ENCODE assay signal across 21 cellular contexts in the genomic region with DNA sequence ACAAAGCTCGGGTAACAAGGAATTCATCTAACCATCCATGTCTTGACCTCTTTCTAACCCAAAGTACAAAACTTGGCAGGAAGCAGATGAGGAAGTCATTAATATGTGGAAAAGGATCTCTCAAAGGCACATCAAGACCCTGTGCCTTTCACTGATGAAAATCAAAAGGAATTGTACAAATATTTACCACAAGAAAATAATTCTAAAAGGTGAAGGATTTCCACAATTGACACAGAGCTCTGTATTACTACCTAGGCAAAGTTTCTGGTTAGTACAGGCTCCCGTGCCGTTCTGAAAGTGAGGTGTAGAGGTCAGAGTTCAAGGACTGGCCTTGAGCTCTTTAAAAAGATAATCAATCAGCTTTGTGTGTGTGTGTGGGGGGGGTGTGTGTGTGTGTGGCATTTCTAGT.
DNase-seq lines count a peak whose midpoint lies in the region; ATAC-seq and TF ChIP-seq lines count a peak whose summit lies in the region.
"Had no signal": no experiment of that assay in that cellular context is flagged by ENCODE, and none has a peak within 500 bp of the region (broad histone marks: within the 10 kb centered on the region; RNA-seq: fewer than 3 reads in every experiment).

No MANE protein-coding gene starts in this region.

- no peak overlapping the region for H3K4me2 ChIP-seq in GM23338

- H3K36me3 Mint-ChIP-seq in activated T-cell treated with anti-CD3 and anti-CD28 coated beads, Interleukin-2, amount 50 U/mL, for 24 hours (ENCODE audit: low read depth), result no peaks in the 10 kb centered on the region
- H3K36me3 Mint-ChIP-seq in progenitor cell of endocrine pancreas (ENCODE audit: insufficient read depth) (no peaks in the 10 kb centered on the region), GM23338 (ENCODE audit: low read depth) (no peaks in the 10 kb centered on the region), nephron progenitor cell (ENCODE audit: low read depth) (peaks cover 18% of the 10 kb centered on the region)
- H3K36me3 Mint-ChIP-seq: activated naive CD8-positive, alpha-beta T cell treated with anti-CD3 and anti-CD28 coated beads, Interleukin-2, amount 10 ng/mL, durations not matched to agents 7 days and 5 days; naive B cell had no signal

- no peaks in the 10 kb centered on the region for H3K79me2 ChIP-seq in GM23338 (replicated peaks; ENCODE audit: insufficient read depth)

- no peaks in the 10 kb centered on the region for H4K20me1 ChIP-seq in GM23338 (replicated peaks; ENCODE audit: insufficient read depth)

- peaks cover 18% of the 10 kb centered on the region for H3K9me2 ChIP-seq in GM23338 (ENCODE audit: insufficient read depth)

- no peak overlapping the region for H3K4me3 ChIP-seq in GM23338
- H3K4me3 ChIP-seq: breast epithelium had no signal

- DNase-seq in activated T-cell treated with anti-CD3 and anti-CD28 coated beads, Interleukin-2, amount 50 U/mL, for 24 hours, result no peak
- DNase-seq in activated T-cell treated with anti-CD3 and anti-CD28 coated beads for 4 hours (no peak), LHCN-M2 (ENCODE audit: low read depth) (peak; percentile 44), dermis blood vessel endothelial cell (peak; percentile 62), progenitor cell of endocrine pancreas (ENCODE audit: low spot score, unreplicated experiment) (no peak), NCI-H1105 treated with DMSO at 0.1 percent for 48 hours (lab: John Stamatoyannopoulos, UW) (no peak), GM23338 (ENCODE audit: low spot score) (no peak), nephron progenitor cell (no peak)
- DNase-seq: ACHN; activated naive CD8-positive, alpha-beta T cell treated with anti-CD3 and anti-CD28 coated beads, Interleukin-2, amount 10 ng/mL, durations not matched to agents 7 days and 5 days; DMS153; GDM1; hypothalamus; islet precursor cell; mammary epithelial cell; naive B cell; NCI-H1436; right cardiac atrium; stimulated activated CD4-positive, alpha-beta T cell treated with anti-CD3 and anti-CD28 coated beads, Interleukin-15, amount 100 ng/mL, for 24 hours had no signal

- H3K9me3 Mint-ChIP-seq in activated T-cell treated with anti-CD3 and anti-CD28 coated beads, Interleukin-2, amount 50 U/mL, for 24 hours, result no peaks in the 10 kb centered on the region
- H3K9me3 Mint-ChIP-seq in progenitor cell of endocrine pancreas (ENCODE audit: low read depth), result no peaks in the 10 kb centered on the region
- no peaks in the 10 kb centered on the region for H3K9me3 Mint-ChIP-seq in GM23338
- H3K9me3 Mint-ChIP-seq in nephron progenitor cell, result no peaks in the 10 kb centered on the region
- H3K9me3 Mint-ChIP-seq: activated naive CD8-positive, alpha-beta T cell treated with anti-CD3 and anti-CD28 coated beads, Interleukin-2, amount 10 ng/mL, durations not matched to agents 7 days and 5 days had no signal

- no peak for ATAC-seq in GM23338
- ATAC-seq: right cardiac atrium had no signal

- no peaks in the 10 kb centered on the region for H3K27me3 Mint-ChIP-seq in activated T-cell treated with anti-CD3 and anti-CD28 coated beads, Interleukin-2, amount 50 U/mL, for 24 hours
- H3K27me3 Mint-ChIP-seq in progenitor cell of endocrine pancreas, result no peaks in the 10 kb centered on the region
- H3K27me3 Mint-ChIP-seq in GM23338 (ENCODE audit: insufficient read depth, low read depth, poor library complexity), result peaks cover 5% of the 10 kb centered on the region
- no peaks in the 10 kb centered on the region for H3K27me3 Mint-ChIP-seq in nephron progenitor cell (ENCODE audit: low read depth, poor library complexity)

- H3K27me3 ChIP-seq in GM23338 (ENCODE audit: insufficient read depth), result no peaks in the 10 kb centered on the region
- H3K27me3 ChIP-seq: breast epithelium had no signal

- no peak for TF ChIP-seq CTCF in progenitor cell of endocrine pancreas (IDR thresholded peaks at IDR 0.05; ENCODE audit: unreplicated experiment)
- no peak for TF ChIP-seq CTCF in GM23338 (conservative IDR thresholded peaks at IDR 0.05; ENCODE audit: low read depth in 2 of 2)
- TF ChIP-seq CTCF in nephron progenitor cell (IDR thresholded peaks at IDR 0.05), result no peak

- no peak overlapping the region for H3K27ac ChIP-seq in GM23338 (ENCODE audit: low read depth)
- H3K27ac ChIP-seq: breast epithelium, epithelial cell of prostate had no signal

- no peak overlapping the region for H2AFZ ChIP-seq in GM23338

- no peak overlapping the region for H3K4me3 Mint-ChIP-seq in activated T-cell treated with anti-CD3 and anti-CD28 coated beads, Interleukin-2, amount 50 U/mL, for 24 hours
- H3K4me3 Mint-ChIP-seq in progenitor cell of endocrine pancreas (ENCODE audit: low read depth) (no peak overlapping the region), GM23338 (no peak overlapping the region), nephron progenitor cell (no peak overlapping the region)
- H3K4me3 Mint-ChIP-seq: activated naive CD8-positive, alpha-beta T cell treated with anti-CD3 and anti-CD28 coated beads, Interleukin-2, amount 10 ng/mL, durations not matched to agents 7 days and 5 days; naive B cell had no signal

- peaks cover 68% of the 10 kb centered on the region for H3K4me1 Mint-ChIP-seq in activated T-cell treated with anti-CD3 and anti-CD28 coated beads, Interleukin-2, amount 50 U/mL, for 24 hours (ENCODE audit: low read depth)
- H3K4me1 Mint-ChIP-seq in progenitor cell of endocrine pancreas (ENCODE audit: low read depth) (peaks cover 31% of the 10 kb centered on the region), GM23338 (peaks cover 25% of the 10 kb centered on the region), nephron progenitor cell (peaks cover 45% of the 10 kb centered on the region)
- H3K4me1 Mint-ChIP-seq: naive B cell had no signal

- peak overlapping the region; percentile 77 for H3K27ac Mint-ChIP-seq in activated T-cell treated with anti-CD3 and anti-CD28 coated beads, Interleukin-2, amount 50 U/mL, for 24 hours
- H3K27ac Mint-ChIP-seq in progenitor cell of endocrine pancreas (peak overlapping the region; percentile 43), GM23338 (no peak overlapping the region; the same call in 1 of the 2 replicates), nephron progenitor cell (no peak overlapping the region)
- H3K27ac Mint-ChIP-seq: activated naive CD8-positive, alpha-beta T cell treated with anti-CD3 and anti-CD28 coated beads, Interleukin-2, amount 10 ng/mL, durations not matched to agents 7 days and 5 days; naive B cell had no signal

- no peaks in the 10 kb centered on the region for H3K36me3 ChIP-seq in GM23338 (ENCODE audit: insufficient read depth)
- H3K36me3 ChIP-seq: breast epithelium had no signal

- H3F3A ChIP-seq in GM23338 (replicated peaks; ENCODE audit: low read depth), result no peaks in the 10 kb centered on the region

- peaks cover 19% of the 10 kb centered on the region for H3K4me1 ChIP-seq in GM23338 (ENCODE audit: insufficient read depth)
- H3K4me1 ChIP-seq: breast epithelium had no signal

TF ChIP-seq in GM23338, 12 proteins besides CTCF, POLR2A, EP300 and RAD21 (continues in another document):
- no peak for TF ChIP-seq POLR2AphosphoS5 (IDR thresholded peaks at IDR 0.05; ENCODE audit: low read depth)
- no peak for TF ChIP-seq ZNF331 (CRISPR knock-in tag; IDR thresholded peaks at IDR 0.05; ENCODE audit: low read depth)
- TF ChIP-seq EZH2 (IDR thresholded peaks at IDR 0.05; ENCODE audit: low read depth, unreplicated experiment), result no peak

Comparison
In these comparisons a context has a peak if more than half of its experiments do, and no peak if none do; other contexts are left out.
1. DNase-seq: peak in LHCN-M2 (single experiment) and dermis blood vessel endothelial cell (single experiment); none in activated T-cell treated with anti-CD3 and anti-CD28 coated beads, Interleukin-2, amount 50 U/mL, for 24 hours (single experiment), activated T-cell treated with anti-CD3 and anti-CD28 coated beads for 4 hours (single experiment), progenitor cell of endocrine pancreas (single experiment), NCI-H1105 treated with DMSO at 0.1 percent for 48 hours (single experiment), GM23338 (single experiment) and nephron progenitor cell (single experiment).
2. H3K27ac Mint-ChIP-seq: peak in activated T-cell treated with anti-CD3 and anti-CD28 coated beads, Interleukin-2, amount 50 U/mL, for 24 hours (single experiment) and progenitor cell of endocrine pancreas (single experiment); none in GM23338 (single experiment) and nephron progenitor cell (single experiment).